ENCODE assay signal across 17 cellular contexts in genomic region chr2:132911726-132912724, GRCh38.
DNase-seq lines count a peak whose midpoint lies in the region; ATAC-seq and TF ChIP-seq lines count a peak whose summit lies in the region.
"Had no signal": no experiment of that assay in that cellular context is flagged by ENCODE, and none has a peak within 500 bp of the region (broad histone marks: within the 10 kb centered on the region; RNA-seq: fewer than 3 reads in every experiment).

No MANE protein-coding gene starts in this region.

- H3K27me3 Mint-ChIP-seq in brain (no peaks in the 10 kb centered on the region), type B pancreatic cell (no peaks in the 10 kb centered on the region)
- peaks cover 0 to 4% (median 0%) of the 10 kb centered on the region in 5 donors for H3K27me3 Mint-ChIP-seq in naive thymus-derived CD4-positive, alpha-beta T cell
- H3K27me3 Mint-ChIP-seq: IgD-negative memory B cell, T-helper 17 cell had no signal

- H3K9me3 Mint-ChIP-seq in brain (peaks cover 0 to 6% (median 3%) of the 10 kb centered on the region in 5 experiments), type B pancreatic cell (no peaks in the 10 kb centered on the region)
- H3K9me3 Mint-ChIP-seq in naive thymus-derived CD4-positive, alpha-beta T cell = peaks cover 0 to 19% (median 3%) of the 10 kb centered on the region in 11 donors

- H3K36me3 ChIP-seq in left ventricle myocardium inferior = no peaks in the 10 kb centered on the region
- H3K36me3 ChIP-seq in naive thymus-derived CD4-positive, alpha-beta T cell (ENCODE audit: control insufficient read depth in 2 of 3, insufficient read depth in 3 of 3, low read length in 3 of 3) = no peaks in the 10 kb centered on the region
- H3K36me3 ChIP-seq: HAP-1, pancreas had no signal

- H3K27ac Mint-ChIP-seq in brain (peak overlapping the region in 4 of 5 experiments; percentile 8 to 75 (median 37)), type B pancreatic cell (peak overlapping the region; percentile 13)
- no peak overlapping the region for H3K27ac Mint-ChIP-seq in naive thymus-derived CD4-positive, alpha-beta T cell
- H3K27ac Mint-ChIP-seq: activated naive CD4-positive, alpha-beta T cell treated with anti-CD3 and anti-CD28 coated beads for 36 hours; IgD-negative memory B cell; T-helper 17 cell had no signal

- peaks cover 8% of the 10 kb centered on the region for H3K36me3 Mint-ChIP-seq in brain
- no peaks in the 10 kb centered on the region for H3K36me3 Mint-ChIP-seq in type B pancreatic cell
- no peaks in the 10 kb centered on the region for H3K36me3 Mint-ChIP-seq in naive thymus-derived CD4-positive, alpha-beta T cell
- H3K36me3 Mint-ChIP-seq: IgD-negative memory B cell had no signal

- no peak overlapping the region for H3K4me3 ChIP-seq in left ventricle myocardium inferior
- no peak overlapping the region for H3K4me3 ChIP-seq in naive thymus-derived CD4-positive, alpha-beta T cell (ENCODE audit: low read length)
- H3K4me3 ChIP-seq: HAP-1, pancreas had no signal

- TF ChIP-seq CTCF in left ventricle myocardium inferior (IDR thresholded peaks at IDR 0.05; ENCODE audit: borderline replicate concordance) (no peak), brain (conservative IDR thresholded peaks at IDR 0.05) (peak; percentile 31 to 37), type B pancreatic cell (conservative IDR thresholded peaks at IDR 0.05) (peak; percentile 39)

- intact Hi-C loops in left ventricle myocardium inferior (cut with micrococcal nuclease) = no loop called here
- intact Hi-C loops in Right ventricle myocardium superior (cut with DNase I) = no loop called here
- intact Hi-C loops in naive thymus-derived CD4-positive, alpha-beta T cell (cut with micrococcal nuclease) = no loop called here

- no peak overlapping the region for H3K4me3 Mint-ChIP-seq in brain
- H3K4me3 Mint-ChIP-seq in type B pancreatic cell = no peak overlapping the region
- H3K4me3 Mint-ChIP-seq in naive thymus-derived CD4-positive, alpha-beta T cell = no peak overlapping the region
- H3K4me3 Mint-ChIP-seq: activated naive CD4-positive, alpha-beta T cell treated with anti-CD3 and anti-CD28 coated beads for 36 hours; IgD-negative memory B cell; T-helper 17 cell had no signal

- CTCF ChIA-PET in naive thymus-derived CD4-positive, alpha-beta T cell (lab: Charles Lee) = no interaction called here

- H3K9me3 ChIP-seq in left ventricle myocardium inferior (replicated peaks) = no peaks in the 10 kb centered on the region
- no peaks in the 10 kb centered on the region for H3K9me3 ChIP-seq in naive thymus-derived CD4-positive, alpha-beta T cell (ENCODE audit: control insufficient read depth in 2 of 3, low read length in 3 of 3)
- H3K9me3 ChIP-seq: HAP-1, pancreas had no signal

- peaks cover 14% of the 10 kb centered on the region for H3K4me1 Mint-ChIP-seq in brain
- H3K4me1 Mint-ChIP-seq in type B pancreatic cell (ENCODE audit: unreplicated experiment) = peaks cover 19% of the 10 kb centered on the region
- no peaks in the 10 kb centered on the region for H3K4me1 Mint-ChIP-seq in naive thymus-derived CD4-positive, alpha-beta T cell
- H3K4me1 Mint-ChIP-seq: IgD-negative memory B cell, T-helper 17 cell had no signal

- no peak for ATAC-seq in Right ventricle myocardium superior (ENCODE audit: poor library complexity)
- ATAC-seq in naive thymus-derived CD4-positive, alpha-beta T cell = no peak
- ATAC-seq in HG03521 (IDR thresholded peaks at IDR 0.05; ENCODE audit: unreplicated experiment) = no peak
- ATAC-seq: T-helper 17 cell had no signal

- H3K4me1 ChIP-seq in left ventricle myocardium inferior = peaks cover 13% of the 10 kb centered on the region
- no peaks in the 10 kb centered on the region for H3K4me1 ChIP-seq in naive thymus-derived CD4-positive, alpha-beta T cell (ENCODE audit: control insufficient read depth in 2 of 2, insufficient read depth in 2 of 2, low read length in 2 of 2)
- H3K4me1 ChIP-seq: HAP-1, pancreas had no signal

- POLR2A ChIA-PET in naive thymus-derived CD4-positive, alpha-beta T cell (lab: Charles Lee) = no interaction called here

- no peaks in the 10 kb centered on the region for H3K27me3 ChIP-seq in left ventricle myocardium inferior (ENCODE audit: low read depth)
- no peaks in the 10 kb centered on the region for H3K27me3 ChIP-seq in naive thymus-derived CD4-positive, alpha-beta T cell (ENCODE audit: control insufficient read depth in 2 of 2, insufficient read depth in 2 of 2, low read length in 2 of 2)
- H3K27me3 ChIP-seq: pancreas had no signal

- no peak overlapping the region for H3K27ac ChIP-seq in left ventricle myocardium inferior (replicated peaks)
- no peak overlapping the region for H3K27ac ChIP-seq in naive thymus-derived CD4-positive, alpha-beta T cell (ENCODE audit: low read depth, low read length)
- H3K27ac ChIP-seq: pancreas had no signal

- DNase-seq in left ventricle myocardium inferior (peak; percentile 15), Right ventricle myocardium superior (no peak), iris pigment epithelial cell (ENCODE audit: low read depth) (peak; percentile 14), type B pancreatic cell (ENCODE audit: extremely low spot score, unreplicated experiment) (peak; percentile 75)
- DNase-seq in naive thymus-derived CD4-positive, alpha-beta T cell = no peak
- no peak for DNase-seq in activated effector memory CD4-positive, alpha-beta T cell treated with anti-CD3 and anti-CD28 coated beads, Interleukin-2, amount 50 U/mL, for 16 hours
- DNase-seq: activated CD4-positive, alpha-beta T cell treated with anti-CD3 and anti-CD28 coated beads, Interleukin-2, amount 50 U/mL, for 4 hours; activated naive CD4-positive, alpha-beta T cell treated with anti-CD3 and anti-CD28 coated beads for 36 hours; DMS153; NCI-H187 treated with DMSO at 0.1 percent for 48 hours; stimulated activated CD4-positive, alpha-beta T cell treated with anti-CD3 and anti-CD28 coated beads, Interleukin-1b, Interleukin-23, amount 100 ng/mL, for 48 hours; T-helper 17 cell had no signal

Comparison
In these comparisons a context has a peak if more than half of its experiments do, and no peak if none do; other contexts are left out.
1. DNase-seq: peak in left ventricle myocardium inferior (single experiment), iris pigment epithelial cell (single experiment) and type B pancreatic cell (single experiment); none in Right ventricle myocardium superior (single experiment), naive thymus-derived CD4-positive, alpha-beta T cell (0 of 9) and activated effector memory CD4-positive, alpha-beta T cell treated with anti-CD3 and anti-CD28 coated beads, Interleukin-2, amount 50 U/mL, for 16 hours (single experiment).
2. H3K27ac Mint-ChIP-seq: peak in brain (4 of 5) and type B pancreatic cell (single experiment); none in naive thymus-derived CD4-positive, alpha-beta T cell (0 of 9).